In genomic region chr12:122526683-122527477, GRCh38 we compare ENCODE assay signal across 1 cellular context.
A peak's percentile ranks its signal among the peaks of the same experiment; 100 is the strongest.
TF ChIP-seq lines count a peak whose summit lies in the region.

KNTC1 (plus strand) TSS chr12:122527249; CDS start chr12:122530064, 2,815 bp downstream.
RSRC2 (minus strand) TSS chr12:122526936; CDS start chr12:122526853, 83 bp downstream.

TF ChIP-seq in HepG2, 621 proteins besides CTCF, POLR2A, EP300 and RAD21 (continued from another document and continues in another):
- no peak for TF ChIP-seq ZBTB4 (CRISPR knock-in tag; IDR thresholded peaks at IDR 0.05; ENCODE audit: borderline replicate concordance)
- TF ChIP-seq PRDM15 (CRISPR knock-in tag; IDR thresholded peaks at IDR 0.05): peak; percentile 11; the same call in 1 of the 2 replicates
- no peak for TF ChIP-seq PHF5A (CRISPR knock-in tag; IDR thresholded peaks at IDR 0.05; ENCODE audit: low read depth, unreplicated experiment)
- TF ChIP-seq ZBTB21 (CRISPR knock-in tag; IDR thresholded peaks at IDR 0.05): no peak
- peak; percentile 37; the same call in 1 of the 2 replicates for TF ChIP-seq ZNF275 (CRISPR knock-in tag; IDR thresholded peaks at IDR 0.05; ENCODE audit: borderline replicate concordance)
- TF ChIP-seq NAIF1 (CRISPR knock-in tag; IDR thresholded peaks at IDR 0.05; ENCODE audit: borderline replicate concordance): 0 out of 2 replicates have a peak, but pooled peaks have one; percentile 67
- no peak for TF ChIP-seq ATF7 (IDR thresholded peaks at IDR 0.05)
- no peak for TF ChIP-seq ATF7 (CRISPR knock-in tag; IDR thresholded peaks at IDR 0.05)
- TF ChIP-seq ZNF274 (CRISPR knock-in tag; IDR thresholded peaks at IDR 0.05): no peak; the same call in 1 of the 2 replicates
- TF ChIP-seq MNT (IDR thresholded peaks at IDR 0.05): peak; percentile 24; the same call in 1 of the 2 replicates
- no peak for TF ChIP-seq NR2F1 (CRISPR knock-in tag; IDR thresholded peaks at IDR 0.05)
- no peak for TF ChIP-seq CSRNP2 (CRISPR knock-in tag; conservative IDR thresholded peaks at IDR 0.05; ENCODE audit: low read depth)
- peak; percentile 93; the same call in 1 of the 2 replicates for TF ChIP-seq ZNF607 (CRISPR knock-in tag; IDR thresholded peaks at IDR 0.05; ENCODE audit: borderline replicate concordance)
- peak; percentile 99 for TF ChIP-seq TFDP2 (CRISPR knock-in tag; IDR thresholded peaks at IDR 0.05)
- TF ChIP-seq NCOR1 (IDR thresholded peaks at IDR 0.05; ENCODE audit: borderline replicate concordance, low read length): peak; percentile 43; the same call in 1 of the 2 replicates
- peak; percentile 43; the same call in 1 of the 2 replicates for TF ChIP-seq ZNF329 (CRISPR knock-in tag; IDR thresholded peaks at IDR 0.05; ENCODE audit: low read depth)
- no peak for TF ChIP-seq ZNF543 (CRISPR knock-in tag; IDR thresholded peaks at IDR 0.05)
- no peak for TF ChIP-seq GPBP1L1 (CRISPR knock-in tag; IDR thresholded peaks at IDR 0.05)
- TF ChIP-seq MED1 (CRISPR knock-in tag; IDR thresholded peaks at IDR 0.05): peak; percentile 74
- no peak for TF ChIP-seq TBP (CRISPR knock-in tag; IDR thresholded peaks at IDR 0.05)
- 0 out of 2 replicates have a peak, but pooled peaks have one; percentile 6 for TF ChIP-seq ZNF775 (CRISPR knock-in tag; IDR thresholded peaks at IDR 0.05; ENCODE audit: borderline replicate concordance)
- peak; percentile 77; the same call in 1 of the 2 replicates for TF ChIP-seq ELF4 (CRISPR knock-in tag; IDR thresholded peaks at IDR 0.05; ENCODE audit: borderline replicate concordance)
- TF ChIP-seq ZNF556 (CRISPR knock-in tag; IDR thresholded peaks at IDR 0.05; ENCODE audit: borderline replicate concordance): no peak
- peak; percentile 71; the same call in 1 of the 2 replicates for TF ChIP-seq E2F5 (CRISPR knock-in tag; conservative IDR thresholded peaks at IDR 0.05)
- 0 out of 2 replicates have a peak, but pooled peaks have one; percentile 49 for TF ChIP-seq ZNF691 (CRISPR knock-in tag; IDR thresholded peaks at IDR 0.05; ENCODE audit: borderline replicate concordance, low read depth)
- peak; percentile 52 for TF ChIP-seq KDM2A (CRISPR knock-in tag; IDR thresholded peaks at IDR 0.05; ENCODE audit: borderline replicate concordance, low read depth)
- TF ChIP-seq BCL6 (CRISPR knock-in tag; IDR thresholded peaks at IDR 0.05): 0 out of 2 replicates have a peak, but pooled peaks have one; percentile 18
- TF ChIP-seq ZNF468 (CRISPR knock-in tag; IDR thresholded peaks at IDR 0.05): no peak
- TF ChIP-seq ZFP37 (CRISPR knock-in tag; IDR thresholded peaks at IDR 0.05; ENCODE audit: borderline replicate concordance): no peak; the same call in 1 of the 2 replicates
- 0 out of 2 replicates have a peak, but pooled peaks have one; percentile 11 for TF ChIP-seq MLX (CRISPR knock-in tag; IDR thresholded peaks at IDR 0.05)
- 0 out of 2 replicates have a peak, but pooled peaks have one; percentile 25 for TF ChIP-seq RCOR2 (CRISPR knock-in tag; IDR thresholded peaks at IDR 0.05)
- TF ChIP-seq RBAK (CRISPR knock-in tag; IDR thresholded peaks at IDR 0.05): 0 out of 2 replicates have a peak, but pooled peaks have one; percentile 27
- no peak for TF ChIP-seq ZNF121 (CRISPR knock-in tag; IDR thresholded peaks at IDR 0.05)
- no peak for TF ChIP-seq ZSCAN20 (CRISPR knock-in tag; IDR thresholded peaks at IDR 0.05; ENCODE audit: borderline replicate concordance)
- no peak for TF ChIP-seq ZNF451 (CRISPR knock-in tag; IDR thresholded peaks at IDR 0.05)
